In the genomic region with DNA sequence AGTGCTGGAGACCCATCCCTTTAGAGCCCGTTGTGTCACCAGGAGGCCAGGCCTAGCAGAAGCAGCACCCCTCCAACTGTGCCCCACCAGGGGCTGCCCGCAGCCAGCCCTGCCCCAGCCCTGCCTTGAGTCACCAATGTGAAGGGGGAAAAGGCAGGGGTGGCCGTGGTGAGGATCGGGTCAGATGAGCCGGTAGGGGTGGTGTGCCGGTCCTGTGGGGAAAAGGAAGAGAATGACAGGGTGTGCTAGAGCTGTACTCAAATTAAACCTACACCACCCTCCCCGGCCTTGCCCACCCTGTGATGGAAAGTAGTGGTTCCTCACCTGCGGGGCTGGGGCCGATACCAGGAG, we compare ENCODE assay signal across 24 cellular contexts. TPM values are rescaled to one million over a fixed set of nuclear protein-coding genes. Genes with fewer than 3 reads are reported as not detected.
DNase-seq lines count a peak whose midpoint lies in the region; ATAC-seq and TF ChIP-seq lines count a peak whose summit lies in the region.
"Had no signal": no experiment of that assay in that cellular context is flagged by ENCODE, and none has a peak within 500 bp of the region (broad histone marks: within the 10 kb centered on the region; RNA-seq: fewer than 3 reads in every experiment).

No MANE protein-coding gene starts in this region.

- H3K79me2 ChIP-seq in GM23338 (replicated peaks; ENCODE audit: insufficient read depth), result no peaks in the 10 kb centered on the region

- no peaks in the 10 kb centered on the region for H3K9me2 ChIP-seq in GM23338 (ENCODE audit: insufficient read depth)

- H3K4me3 Mint-ChIP-seq in Caco-2 (ENCODE audit: unreplicated experiment) (no peak overlapping the region), GM23338 (peak overlapping the region; percentile 41; the same call in 1 of the 3 replicates)
- no peak overlapping the region for H3K4me3 Mint-ChIP-seq in dendritic cell treated with granulocyte-macrophage colony-stimulating factor and Interleukin-4, amounts not matched to agents 40 ng/mL and 50 ng/mL, for 4 days
- H3K4me3 Mint-ChIP-seq: B cell, T-cell had no signal

- H3K36me3 ChIP-seq in Caco-2 (ENCODE audit: control insufficient read depth, insufficient read depth, low read length) (0 out of 2 replicates have a peak, but pooled peaks cover 1% of the 10 kb centered on the region), GM23338 (ENCODE audit: insufficient read depth) (no peaks in the 10 kb centered on the region), spleen (peaks cover 0 to 28% (median 6%) of the 10 kb centered on the region in 6 donors)
- H3K36me3 ChIP-seq: MG63, SJCRH30 had no signal

- H3K27me3 ChIP-seq in Caco-2 (replicated peaks; ENCODE audit: control insufficient read depth, insufficient read depth, low read length) (no peaks in the 10 kb centered on the region), GM23338 (ENCODE audit: insufficient read depth) (no peaks in the 10 kb centered on the region), spleen (replicated peaks in 1 of 7) (no peaks in the 10 kb centered on the region)
- H3K27me3 ChIP-seq: MG63, SJCRH30 had no signal

- no peaks in the 10 kb centered on the region for H3K27me3 Mint-ChIP-seq in Caco-2 (ENCODE audit: insufficient read depth, unreplicated experiment)
- H3K27me3 Mint-ChIP-seq in GM23338 (ENCODE audit: insufficient read depth, low read depth, poor library complexity), result peaks cover 15% of the 10 kb centered on the region
- H3K27me3 Mint-ChIP-seq in dendritic cell treated with granulocyte-macrophage colony-stimulating factor and Interleukin-4, amounts not matched to agents 40 ng/mL and 50 ng/mL, for 4 days, result peaks cover 3% of the 10 kb centered on the region
- H3K27me3 Mint-ChIP-seq: B cell, T-cell had no signal

- H3K27ac ChIP-seq in GM23338 (ENCODE audit: low read depth) (no peak overlapping the region), spleen (no peak overlapping the region)
- H3K27ac ChIP-seq: A549, GM23248, SJCRH30 had no signal

- intact Hi-C loops in Caco-2 (cut with micrococcal nuclease; ENCODE audit: unreplicated experiment), result no loop called here
- intact Hi-C loops in dendritic cell treated with granulocyte-macrophage colony-stimulating factor and Interleukin-4, amounts not matched to agents 40 ng/mL and 50 ng/mL, for 4 days (cut with micrococcal nuclease), result no loop called here
- intact Hi-C loops in spleen (cut with DNase I; ENCODE audit: low total_unique reads), result no loop called here

- TF ChIP-seq POLR2A in spleen (IDR thresholded peaks at IDR 0.05), result no peak

- no TSS peak for BruUV-seq in Caco-2 (replicated peaks; lab: Mats Ljungman, UMichigan)

- no peak for ATAC-seq in GM23338
- no peak for ATAC-seq in HG02840 (IDR thresholded peaks at IDR 0.05; ENCODE audit: low FRiP score, unreplicated experiment)
- no peak for ATAC-seq in GM19397 (IDR thresholded peaks at IDR 0.05; ENCODE audit: unreplicated experiment)
- ATAC-seq: A549, GM12878, Panc1, T-cell had no signal

- CTCF ChIA-PET in Caco-2 (lab: Charles Lee), result no interaction called here

- H3K4me3 ChIP-seq in Caco-2 (ENCODE audit: low read depth, low read length) (no peak overlapping the region), GM23338 (peak overlapping the region; percentile 60; the same call in 1 of the 2 replicates), spleen (no peak overlapping the region)
- H3K4me3 ChIP-seq: A549, GM12878, MG63, SJCRH30 had no signal

- H3K4me1 Mint-ChIP-seq in Caco-2 (ENCODE audit: low read depth, unreplicated experiment) (peaks cover 18% of the 10 kb centered on the region), GM23338 (peaks cover 24% of the 10 kb centered on the region)
- peaks cover 42% of the 10 kb centered on the region for H3K4me1 Mint-ChIP-seq in dendritic cell treated with granulocyte-macrophage colony-stimulating factor and Interleukin-4, amounts not matched to agents 40 ng/mL and 50 ng/mL, for 4 days (ENCODE audit: low read depth)

- POLR2A ChIA-PET in Caco-2 (lab: Charles Lee), result no interaction called here

- no peaks in the 10 kb centered on the region for H3K9me3 ChIP-seq in Caco-2
- H3K9me3 ChIP-seq in spleen, result no peaks in the 10 kb centered on the region
- H3K9me3 ChIP-seq: A549, MG63, SJCRH30 had no signal

- TF ChIP-seq CTCF in Caco-2 (IDR thresholded peaks at IDR 0.05; ENCODE audit: insufficient read depth in 1 of 2, low read depth in 1 of 2, low read length in 1 of 2, severe bottlenecking in 1 of 2, unreplicated experiment in 1 of 2) (no peak), GM23338 (conservative IDR thresholded peaks at IDR 0.05; ENCODE audit: low read depth in 2 of 2) (no peak), spleen (IDR thresholded peaks at IDR 0.05 in 8 of 11, conservative IDR thresholded peaks at IDR 0.05 in 3 of 11) (no peak)

- H3K36me3 Mint-ChIP-seq in Caco-2 (ENCODE audit: insufficient read depth, unreplicated experiment) (peaks cover 11% of the 10 kb centered on the region), GM23338 (ENCODE audit: low read depth) (peaks cover 11% of the 10 kb centered on the region)
- peaks cover 28% of the 10 kb centered on the region for H3K36me3 Mint-ChIP-seq in dendritic cell treated with granulocyte-macrophage colony-stimulating factor and Interleukin-4, amounts not matched to agents 40 ng/mL and 50 ng/mL, for 4 days (ENCODE audit: low read depth)

- H3K9me3 Mint-ChIP-seq in Caco-2 (ENCODE audit: unreplicated experiment) (no peaks in the 10 kb centered on the region), GM23338 (no peaks in the 10 kb centered on the region; the same call in 2 of the 3 replicates)
- no peaks in the 10 kb centered on the region for H3K9me3 Mint-ChIP-seq in dendritic cell treated with granulocyte-macrophage colony-stimulating factor and Interleukin-4, amounts not matched to agents 40 ng/mL and 50 ng/mL, for 4 days
- H3K9me3 Mint-ChIP-seq: T-cell had no signal

- H3K4me1 ChIP-seq in Caco-2, result peaks cover 14% of the 10 kb centered on the region
- peaks cover 14% of the 10 kb centered on the region for H3K4me1 ChIP-seq in GM23338 (ENCODE audit: insufficient read depth)
- H3K4me1 ChIP-seq in spleen, result peaks cover 0 to 37% (median 21%) of the 10 kb centered on the region in 6 donors
- H3K4me1 ChIP-seq: A549 had no signal

- no peak for DNase-seq in Caco-2
- no peak for DNase-seq in GM23338 (ENCODE audit: low spot score)
- peak; percentile 66 for DNase-seq in spleen
- DNase-seq in NCI-H526 treated with DMSO at 0.1 percent for 48 hours (lab: John Stamatoyannopoulos, UW), result no peak
- DNase-seq: DMS79; GM23248; HCEC 1CT; MG63; NCI-H1048; NCI-H1436 treated with DMSO at 0.1 percent for 48 hours; NCI-H1930; NCI-H2227 treated with DMSO at 0.1 percent for 48 hours; NCI-H774; NK-92 treated with Interleukin-12 subunit alpha and Interleukin-12 subunit beta, amount 100 ng/mL, for 24 hours; SJCRH30; T-cell had no signal

- 0 out of 2 replicates have a peak, but pooled peaks cover 2% of the 10 kb centered on the region for H3F3A ChIP-seq in GM23338 (replicated peaks; ENCODE audit: low read depth)

- H3K27ac Mint-ChIP-seq in Caco-2 (ENCODE audit: unreplicated experiment) (peak overlapping the region; percentile 53), GM23338 (no peak overlapping the region)
- peak overlapping the region; percentile 33 for H3K27ac Mint-ChIP-seq in dendritic cell treated with granulocyte-macrophage colony-stimulating factor and Interleukin-4, amounts not matched to agents 40 ng/mL and 50 ng/mL, for 4 days
- H3K27ac Mint-ChIP-seq: B cell, T-cell had no signal

- H4K20me1 ChIP-seq in GM23338 (replicated peaks; ENCODE audit: insufficient read depth), result no peaks in the 10 kb centered on the region

- H3K4me2 ChIP-seq in GM23338, result peak overlapping the region; percentile 86; the same call in 1 of the 2 replicates
- H3K4me2 ChIP-seq: A549 had no signal

- no peak overlapping the region; the same call in 1 of the 2 replicates for H2AFZ ChIP-seq in GM23338

- WGBS in spleen, 5 donors, result 75 to 86% (median 84%) methylated on average over 9 of the region's 9 CpGs

TF ChIP-seq in GM23338, 12 proteins besides CTCF, POLR2A, EP300 and RAD21 (continues in another document):
- no peak for TF ChIP-seq EZH2 (IDR thresholded peaks at IDR 0.05; ENCODE audit: low read depth, unreplicated experiment)
- TF ChIP-seq, protein P1, sequence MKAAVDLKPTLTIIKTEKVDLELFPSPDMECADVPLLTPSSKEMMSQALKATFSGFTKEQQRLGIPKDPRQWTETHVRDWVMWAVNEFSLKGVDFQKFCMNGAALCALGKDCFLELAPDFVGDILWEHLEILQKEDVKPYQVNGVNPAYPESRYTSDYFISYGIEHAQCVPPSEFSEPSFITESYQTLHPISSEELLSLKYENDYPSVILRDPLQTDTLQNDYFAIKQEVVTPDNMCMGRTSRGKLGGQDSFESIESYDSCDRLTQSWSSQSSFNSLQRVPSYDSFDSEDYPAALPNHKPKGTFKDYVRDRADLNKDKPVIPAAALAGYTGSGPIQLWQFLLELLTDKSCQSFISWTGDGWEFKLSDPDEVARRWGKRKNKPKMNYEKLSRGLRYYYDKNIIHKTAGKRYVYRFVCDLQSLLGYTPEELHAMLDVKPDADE (IDR thresholded peaks at IDR 0.05), result no peak
- no peak for TF ChIP-seq JUNB (IDR thresholded peaks at IDR 0.05; ENCODE audit: unreplicated experiment)

RNA-seq across cellular contexts. Expression of a gene that starts 3.1 kb away (rescaled TPM):
- total RNA-seq in Caco-2 (2022), result 6.4 and 13.0 TPM in 2 replicates
- total RNA-seq in GM23338 (2014; rRNA removed; shearing (Covaris generic)), result 3.9 TPM in 1 of 2 replicates, not detected in the other
- 4.5 and 5.0 TPM in 2 replicates for polyA plus RNA-seq in GM23338 (2016; fragmentation: Nextera tagmentation; extraction: Ambion mirVana)
- 10 to 100 TPM in 1 of 7 donors, 1 to 10 TPM in 5, not detected in 1; 3.6 to 11.8 (median 5.3) TPM for total RNA-seq in spleen
- polyA plus RNA-seq in spleen, result 10 to 100 TPM in 1 of 3 donors, 1 to 10 TPM in 2; 7.5 to 14.2 (median 8.3) TPM

RNA-seq across cellular contexts. Expression of a gene that starts 11.6 kb away (rescaled TPM):
- 0.61 and 1.5 TPM in 2 replicates for total RNA-seq in Caco-2 (2022)
- total RNA-seq in GM23338 (2014; rRNA removed; shearing (Covaris generic)), result 0.07 and 0.12 TPM in 2 replicates
- polyA plus RNA-seq in GM23338 (2016; fragmentation: Nextera tagmentation; extraction: Ambion mirVana), result 0.36 and 0.75 TPM in 2 replicates
- 1 to 10 TPM in 4 of 7 donors, under 1 TPM in 2, not detected in 1; 0.68 to 2.6 (median 1.3) TPM for total RNA-seq in spleen
- polyA plus RNA-seq in spleen, result 1 to 10 TPM in 1 of 3 donors, under 1 TPM in 2; 0.09 to 1.2 (median 0.11) TPM
- total RNA-seq: LHCN-M2 had no signal

RNA-seq across cellular contexts. Expression of a gene that starts 25.7 kb away (rescaled TPM):
- total RNA-seq in Caco-2 (2022) (49.6 and 51.0 TPM in 2 replicates), spleen (10 to 100 TPM; 20.2 to 35.2 (median 27.6) TPM)
- total RNA-seq in GM23338 (2014; rRNA removed; shearing (Covaris generic)), result 23.9 and 27.2 TPM in 2 replicates
- polyA plus RNA-seq in GM23338 (2016; fragmentation: Nextera tagmentation; extraction: Ambion mirVana) (12.1 and 12.8 TPM in 2 replicates), spleen (10 to 100 TPM; 11.2 to 26.7 (median 23.1) TPM)

RNA-seq across cellular contexts. Expression of a gene that starts 29.2 kb away (rescaled TPM):
- total RNA-seq in Caco-2 (2022) (374 and 420 TPM in 2 replicates), spleen (100 to 1,000 TPM; 296 to 392 (median 326) TPM)
- 226 and 269 TPM in 2 replicates for total RNA-seq in GM23338 (2014; rRNA removed; shearing (Covaris generic))
- polyA plus RNA-seq in GM23338 (2016; fragmentation: Nextera tagmentation; extraction: Ambion mirVana) (269 and 296 TPM in 2 replicates), spleen (100 to 1,000 TPM; 321 to 447 (median 388) TPM)

RNA-seq across cellular contexts. Expression of a gene that starts 30.0 kb away (rescaled TPM):
- total RNA-seq in Caco-2 (2022) (132 and 135 TPM in 2 replicates), spleen (10 to 100 TPM; 32.4 to 97.3 (median 62.5) TPM)
- total RNA-seq in GM23338 (2014; rRNA removed; shearing (Covaris generic)), result 137 and 153 TPM in 2 replicates
- polyA plus RNA-seq in GM23338 (2016; fragmentation: Nextera tagmentation; extraction: Ambion mirVana) (66.0 and 71.2 TPM in 2 replicates), spleen (10 to 100 TPM; 31.1 to 49.0 (median 38.3) TPM)
